10 cellular contexts compared by ENCODE assay signal in the genomic region with DNA sequence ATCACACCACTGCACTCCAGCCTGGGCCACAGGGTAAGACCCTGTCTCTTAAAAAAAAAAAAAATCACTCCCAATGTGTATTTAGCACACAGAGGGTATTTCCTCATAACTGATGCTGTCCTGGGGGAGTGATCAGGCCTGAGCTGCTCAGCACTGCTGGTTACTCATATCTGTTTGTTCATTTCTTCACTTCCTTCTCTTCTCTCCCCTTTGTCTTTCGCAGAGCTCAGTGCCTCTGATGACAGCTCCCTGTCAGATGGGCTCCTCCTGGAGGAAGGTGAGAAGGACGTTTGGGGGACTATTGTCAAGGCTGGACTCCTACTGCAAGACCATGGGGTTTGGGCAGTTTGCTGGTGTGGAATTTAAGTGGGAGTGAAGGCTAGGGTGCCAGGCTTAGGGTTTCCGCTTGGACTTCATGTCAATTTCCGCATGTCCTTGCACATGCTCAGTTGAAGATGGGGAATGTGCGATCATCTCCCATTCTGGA. TPM values are rescaled to one million over a fixed set of nuclear protein-coding genes. Genes with fewer than 3 reads are reported as not detected.
DNase-seq lines count a peak whose midpoint lies in the region; ATAC-seq, FAIRE-seq and TF ChIP-seq lines count a peak whose summit lies in the region.
"Had no signal": no experiment of that assay in that cellular context is flagged by ENCODE, and none has a peak within 500 bp of the region (broad histone marks: within the 10 kb centered on the region; RNA-seq: fewer than 3 reads in every experiment).

No MANE protein-coding gene starts in this region.

- H3K27me3 ChIP-seq in HL-60 (ENCODE audit: insufficient read depth, poor library complexity, severe bottlenecking), result no peaks in the 10 kb centered on the region

- intact Hi-C loops in Right ventricle myocardium inferior (cut with DNase I), result no loop called here

- DNase-seq in HL-60 (ENCODE audit: low read depth in 1 of 2, low spot score in 1 of 2) (peak; percentile 67 to 89), kidney tubule cell (ENCODE audit: low spot score) (peak; percentile 69), OCI-M2 (lab: John Stamatoyannopoulos, UW; ENCODE audit: unreplicated experiment) (no peak), HTR-8/SVneo (ENCODE audit: insufficient read length, low spot score) (no peak), Ammon's horn (ENCODE audit: low spot score) (no peak), Right ventricle myocardium inferior (ENCODE audit: missing footprints) (no peak)
- DNase-seq: activated T-cell treated with anti-CD3 and anti-CD28 coated beads, Interleukin-2, amount 50 U/mL, for 48 hours; NCI-H2227 treated with DMSO at 0.1 percent for 48 hours had no signal

- ATAC-seq in GM18502 (IDR thresholded peaks at IDR 0.05; ENCODE audit: poor library complexity, unreplicated experiment) (peak; percentile 63), GM21723 (IDR thresholded peaks at IDR 0.05; ENCODE audit: unreplicated experiment) (peak; percentile 68), Right ventricle myocardium inferior (no peak)

- H3K27ac ChIP-seq in HL-60 (replicated peaks), result peak overlapping the region; percentile 55

- no peak overlapping the region for H3K4me3 ChIP-seq in HL-60 (replicated peaks; ENCODE audit: insufficient read depth, low read length)

- no peak for FAIRE-seq in HTR-8/SVneo (lab: Jason Lieb, UNC)

- no peak for TF ChIP-seq CTCF in HL-60 (IDR thresholded peaks at IDR 0.05; ENCODE audit: insufficient read depth, low read length)

RNA-seq across cellular contexts. Expression of gene INAVA, which starts 13.0 kb away (rescaled TPM):
- not detected for total RNA-seq in Right ventricle myocardium inferior

RNA-seq across cellular contexts. Expression of gene GPR25, which starts 34.9 kb away (rescaled TPM):
- not detected for total RNA-seq in Right ventricle myocardium inferior

Comparison
In these comparisons a context has a peak if more than half of its experiments do, and no peak if none do; other contexts are left out.
1. DNase-seq: peak in HL-60 (2 of 2) and kidney tubule cell (single experiment); none in OCI-M2 (single experiment), HTR-8/SVneo (single experiment), Ammon's horn (single experiment) and Right ventricle myocardium inferior (single experiment).